8 cellular contexts compared by ENCODE assay signal in the genomic region with DNA sequence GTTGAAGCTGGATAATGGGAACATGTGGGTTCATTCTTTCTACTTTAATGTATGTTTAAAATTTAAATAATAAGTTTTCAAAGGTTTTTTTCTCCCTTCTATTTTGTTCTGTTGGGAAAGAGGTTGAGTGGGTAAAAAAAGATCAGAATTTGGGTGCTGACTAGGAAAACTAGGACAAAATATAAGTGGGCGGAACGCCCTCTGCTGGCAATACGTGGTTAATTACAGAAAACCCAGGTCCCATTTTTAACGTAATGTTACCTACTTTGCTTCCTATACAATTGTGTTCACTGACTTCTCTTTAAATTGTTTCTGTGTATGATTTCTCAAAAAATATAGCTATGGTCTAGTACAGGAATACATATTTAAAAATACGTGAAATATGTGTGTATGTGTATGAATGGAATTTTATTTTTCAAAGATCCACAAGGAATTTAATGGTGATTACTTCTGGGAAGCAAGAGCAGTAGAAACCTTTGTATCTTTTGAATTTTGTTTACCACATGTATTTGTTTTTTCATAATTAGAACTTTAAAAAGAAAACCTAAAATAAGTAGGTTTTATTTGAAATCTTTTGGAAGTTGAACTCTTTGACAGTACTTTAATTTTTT. TPM values are rescaled to one million over a fixed set of nuclear protein-coding genes. Genes with fewer than 3 reads are reported as not detected.
DNase-seq lines count a peak whose midpoint lies in the region; ATAC-seq lines count a peak whose summit lies in the region.

No MANE protein-coding gene starts in this region.

- H3K4me1 Mint-ChIP-seq in activated naive CD4-positive, alpha-beta T cell treated with anti-CD3 and anti-CD28 coated beads for 36 hours (ENCODE audit: low read depth): peaks cover 34% of the 10 kb centered on the region

- intact Hi-C loops in activated naive CD4-positive, alpha-beta T cell treated with anti-CD3 and anti-CD28 coated beads for 36 hours (cut with micrococcal nuclease): loop anchor here (1.0 kb wide), 2 partner anchors 63 to 795 kb away; a partner anchor contains a TSS
- intact Hi-C loops in head of caudate nucleus (cut with DNase I): no loop called here

- no peaks in the 10 kb centered on the region for H3K27me3 ChIP-seq in SJCRH30

- CTCF ChIA-PET in activated naive CD4-positive, alpha-beta T cell treated with anti-CD3 and anti-CD28 coated beads for 36 hours (lab: Charles Lee): interaction anchor here (0.6 to 2.0 kb wide), 16 partner anchors 10 to 114 kb away, joined by 3 to 10 read pairs (median 3); no protein-coding TSS in a partner anchor

- H3K4me3 ChIP-seq in SJCRH30: no peak overlapping the region

- H3K4me1 ChIP-seq in SJCRH30: no peaks in the 10 kb centered on the region

- H3K27ac ChIP-seq in SJCRH30: no peak overlapping the region

- no peaks in the 10 kb centered on the region for H3K9me3 ChIP-seq in SJCRH30 (replicated peaks)

- H3K27ac Mint-ChIP-seq in activated naive CD4-positive, alpha-beta T cell treated with anti-CD3 and anti-CD28 coated beads for 36 hours: no peak overlapping the region

- no peak for ATAC-seq in HG03378 (IDR thresholded peaks at IDR 0.05; ENCODE audit: unreplicated experiment)

- no peaks in the 10 kb centered on the region for H3K9me3 Mint-ChIP-seq in activated naive CD4-positive, alpha-beta T cell treated with anti-CD3 and anti-CD28 coated beads for 36 hours

- peaks cover 72% of the 10 kb centered on the region for H3K36me3 ChIP-seq in SJCRH30

- DNase-seq in COLO829 (ENCODE audit: low spot score) (peak; percentile 21), HK-2 (ENCODE audit: unreplicated experiment) (peak; percentile 46), SJCRH30 (peak; percentile 37 to 75), head of caudate nucleus (peak in 41 of 42 donors; percentile 38 to 88 (median 70)), renal cortical epithelial cell (ENCODE audit: low read depth) (peak; percentile 43), GM19240 (ENCODE audit: insufficient read length, low spot score) (no peak)
- DNase-seq in activated naive CD4-positive, alpha-beta T cell treated with anti-CD3 and anti-CD28 coated beads for 36 hours: peak; percentile 79

- H3K36me3 Mint-ChIP-seq in activated naive CD4-positive, alpha-beta T cell treated with anti-CD3 and anti-CD28 coated beads for 36 hours (ENCODE audit: low read depth): peaks cover 14% of the 10 kb centered on the region

- no peak overlapping the region for H3K4me3 Mint-ChIP-seq in activated naive CD4-positive, alpha-beta T cell treated with anti-CD3 and anti-CD28 coated beads for 36 hours

- H3K27me3 Mint-ChIP-seq in activated naive CD4-positive, alpha-beta T cell treated with anti-CD3 and anti-CD28 coated beads for 36 hours (ENCODE audit: low read depth): no peaks in the 10 kb centered on the region

RNA-seq across cellular contexts. Expression of a gene that starts 8.7 kb away (rescaled TPM):
- 47.9 and 48.0 TPM in 2 replicates for total RNA-seq in SJCRH30 (2014; rRNA removed; shearing (Covaris generic))
- total RNA-seq in activated naive CD4-positive, alpha-beta T cell treated with anti-CD3 and anti-CD28 coated beads for 36 hours: 10 to 100 TPM; 26.5 to 28.1 TPM
- 32.1 and 33.7 TPM in 2 replicates for total RNA-seq in renal cortical epithelial cell

RNA-seq across cellular contexts. Expression of a gene that starts 8.8 kb away (rescaled TPM):
- total RNA-seq in SJCRH30 (2014; rRNA removed; shearing (Covaris generic)): 10.1 and 12.4 TPM in 2 replicates
- 10 to 100 TPM; 13.3 to 13.7 TPM for total RNA-seq in activated naive CD4-positive, alpha-beta T cell treated with anti-CD3 and anti-CD28 coated beads for 36 hours
- 18.9 and 31.2 TPM in 2 replicates for total RNA-seq in renal cortical epithelial cell

RNA-seq across cellular contexts. Expression of a gene that starts 48.9 kb away (rescaled TPM):
- total RNA-seq in SJCRH30 (2014; rRNA removed; shearing (Covaris generic)): 0.49 and 0.84 TPM in 2 replicates
- total RNA-seq in activated naive CD4-positive, alpha-beta T cell treated with anti-CD3 and anti-CD28 coated beads for 36 hours: under 1 TPM; 0.72 to 0.83 TPM
- 1.2 and 1.7 TPM in 2 replicates for total RNA-seq in renal cortical epithelial cell
